ENCODE assay signal across 18 cellular contexts in the genomic region with DNA sequence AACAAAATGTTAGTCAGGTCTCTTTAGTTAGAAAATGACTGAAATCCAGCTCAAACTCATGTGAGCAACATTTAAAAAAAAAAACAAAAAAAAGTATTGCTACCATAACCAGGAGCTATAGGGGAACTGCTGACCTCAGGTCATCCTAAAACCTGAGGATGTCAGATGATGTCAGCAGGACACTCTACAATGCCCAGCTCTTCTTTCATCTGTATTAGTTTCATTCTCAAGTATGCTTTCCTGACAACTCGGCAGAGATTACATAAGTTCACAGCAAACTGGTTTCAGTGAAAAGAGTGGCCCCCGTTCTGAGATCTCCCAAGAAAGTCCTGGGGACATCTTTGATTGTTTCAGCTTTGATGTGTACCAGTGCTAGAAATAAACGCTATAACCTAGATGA. TPM values are rescaled to one million over a fixed set of nuclear protein-coding genes. Genes with fewer than 3 reads are reported as not detected.
DNase-seq lines count a peak whose midpoint lies in the region; ATAC-seq and TF ChIP-seq lines count a peak whose summit lies in the region.
"Had no signal": no experiment of that assay in that cellular context is flagged by ENCODE, and none has a peak within 500 bp of the region (broad histone marks: within the 10 kb centered on the region; RNA-seq: fewer than 3 reads in every experiment).

No MANE protein-coding gene starts in this region.

- H3K27me3 Mint-ChIP-seq in natural killer cell treated with Interleukin-12 subunit alpha and Interleukin-12 subunit beta and Interleukin-15 and Interleukin-18, amount 100 ng/mL, for 72 hours = no peaks in the 10 kb centered on the region
- H3K27me3 Mint-ChIP-seq in natural killer cell (ENCODE audit: low read depth in 2 of 2) = no peaks in the 10 kb centered on the region

- intact Hi-C loops in natural killer cell (cut with micrococcal nuclease) (loop anchor here (10.0 kb wide), 1 partner anchor 1330 kb away; a partner anchor contains a TSS), Panc1 (cut with micrococcal nuclease; ENCODE audit: unreplicated experiment) (no loop called here), right lobe of liver (cut with DNase I) (no loop called here), upper lobe of right lung (cut with DNase I) (no loop called here)

- no peak for ATAC-seq in natural killer cell treated with Interleukin-12 subunit alpha and Interleukin-12 subunit beta and Interleukin-15 and Interleukin-18, amount 100 ng/mL, for 72 hours
- ATAC-seq in natural killer cell = no peak
- ATAC-seq in Panc1 = no peak
- ATAC-seq in right lobe of liver = no peak
- no peak for ATAC-seq in upper lobe of right lung
- ATAC-seq in GM19324 (IDR thresholded peaks at IDR 0.05; ENCODE audit: low FRiP score, unreplicated experiment) = no peak
- ATAC-seq: HCT116 had no signal

- peak overlapping the region in 1 of 2 donors; percentile 45 for H3K27ac Mint-ChIP-seq in natural killer cell treated with Interleukin-12 subunit alpha and Interleukin-12 subunit beta and Interleukin-15 and Interleukin-18, amount 100 ng/mL, for 72 hours
- no peak overlapping the region for H3K27ac Mint-ChIP-seq in natural killer cell
- H3K27ac Mint-ChIP-seq: activated CD4-positive, alpha-beta T cell treated with anti-CD3 and anti-CD28 coated beads, Interleukin-2, amount 10 ng/mL, durations not matched to agents 7 days and 5 days had no signal

- H3K4me1 ChIP-seq in Panc1 (ENCODE audit: control insufficient read depth, insufficient read depth, low read length) = no peaks in the 10 kb centered on the region; the same call in 1 of the 2 replicates
- H3K4me1 ChIP-seq in right lobe of liver = no peaks in the 10 kb centered on the region
- peaks cover 3% of the 10 kb centered on the region for H3K4me1 ChIP-seq in upper lobe of right lung
- H3K4me1 ChIP-seq: sigmoid colon had no signal

- no peak overlapping the region for H3K4me3 ChIP-seq in Panc1 (ENCODE audit: low read depth in 2 of 2, low read length in 2 of 2)
- H3K4me3 ChIP-seq in right lobe of liver = no peak overlapping the region
- no peak overlapping the region for H3K4me3 ChIP-seq in upper lobe of right lung
- H3K4me3 ChIP-seq: sigmoid colon had no signal

- H3K27me3 ChIP-seq in Panc1 (ENCODE audit: control insufficient read depth, insufficient read depth, low read length) = no peaks in the 10 kb centered on the region
- no peaks in the 10 kb centered on the region for H3K27me3 ChIP-seq in right lobe of liver
- H3K27me3 ChIP-seq in upper lobe of right lung = no peaks in the 10 kb centered on the region
- H3K27me3 ChIP-seq: neutrophil, sigmoid colon had no signal

- peaks cover 11 to 13% of the 10 kb centered on the region in 2 donors for H3K4me1 Mint-ChIP-seq in natural killer cell treated with Interleukin-12 subunit alpha and Interleukin-12 subunit beta and Interleukin-15 and Interleukin-18, amount 100 ng/mL, for 72 hours (ENCODE audit: low read depth in 2 of 2)
- peaks cover 4 to 16% of the 10 kb centered on the region in 2 donors for H3K4me1 Mint-ChIP-seq in natural killer cell

- no peaks in the 10 kb centered on the region for H3K9me3 ChIP-seq in Panc1 (ENCODE audit: control insufficient read depth, insufficient read depth, low read depth, low read length)
- no peaks in the 10 kb centered on the region for H3K9me3 ChIP-seq in right lobe of liver
- no peaks in the 10 kb centered on the region for H3K9me3 ChIP-seq in upper lobe of right lung
- H3K9me3 ChIP-seq: neutrophil, sigmoid colon had no signal

- no peaks in the 10 kb centered on the region for H3K36me3 Mint-ChIP-seq in natural killer cell treated with Interleukin-12 subunit alpha and Interleukin-12 subunit beta and Interleukin-15 and Interleukin-18, amount 100 ng/mL, for 72 hours
- H3K36me3 Mint-ChIP-seq in natural killer cell = no peaks in the 10 kb centered on the region

- no peak for DNase-seq in natural killer cell treated with Interleukin-12 subunit alpha and Interleukin-12 subunit beta and Interleukin-15 and Interleukin-18, amount 100 ng/mL, for 72 hours (ENCODE audit: low spot score)
- DNase-seq in natural killer cell (no peak), Panc1 (ENCODE audit: low read depth, low spot score) (no peak), right lobe of liver (no peak), upper lobe of right lung (no peak), DMS 273 treated with DMSO at 0.1 percent for 48 hours (lab: John Stamatoyannopoulos, UW) (no peak)
- DNase-seq in stimulated activated CD4-positive, alpha-beta T cell treated with anti-CD3 and anti-CD28 coated beads, Interleukin-1b, Interleukin-23, amount 100 ng/mL, for 48 hours = no peak
- DNase-seq: activated CD4-positive, alpha-beta T cell treated with anti-CD3 and anti-CD28 coated beads, Interleukin-2, amount 10 ng/mL, durations not matched to agents 7 days and 5 days; aorta; DMS79; NCI-H1694 treated with DMSO at 0.1 percent for 48 hours; NCI-H774; SIG-M5; sigmoid colon; T1000 had no signal

- 25% methylated on average over 3 of the region's 3 CpGs for WGBS in right lobe of liver (ENCODE audit: insufficient coverage, low coverage, low lambda C conversion rate, missing lambda C conversion rate)

- POLR2A ChIA-PET in Panc1 (lab: Charles Lee) = interaction anchor here (0.5 to 0.7 kb wide), 3 partner anchors 29 to 1194 kb away, joined by 3 to 4 read pairs (median 3); no protein-coding TSS in a partner anchor

- no peak for TF ChIP-seq POLR2A in right lobe of liver (IDR thresholded peaks at IDR 0.05)

- H3K27ac ChIP-seq in Panc1 (ENCODE audit: low read length) = peak overlapping the region; percentile 44; the same call in 1 of the 2 replicates
- peak overlapping the region in 2 of 3 donors; percentile 12 to 59 for H3K27ac ChIP-seq in right lobe of liver
- peak overlapping the region; percentile 36 for H3K27ac ChIP-seq in upper lobe of right lung
- H3K27ac ChIP-seq: neutrophil, sigmoid colon had no signal

- no TSS peak for BruUV-seq in Panc1 (replicated peaks; lab: Mats Ljungman, UMichigan)

- H3K4me3 Mint-ChIP-seq in natural killer cell treated with Interleukin-12 subunit alpha and Interleukin-12 subunit beta and Interleukin-15 and Interleukin-18, amount 100 ng/mL, for 72 hours = peak overlapping the region; percentile 47
- no peak overlapping the region for H3K4me3 Mint-ChIP-seq in natural killer cell
- H3K4me3 Mint-ChIP-seq: activated CD4-positive, alpha-beta T cell treated with anti-CD3 and anti-CD28 coated beads, Interleukin-2, amount 10 ng/mL, durations not matched to agents 7 days and 5 days had no signal

- in situ Hi-C loops in Panc1 (cut with HindIII; ENCODE audit: low pct_unique_long_range_greater_than_20kb, low sequenced_read_pairs) = no loop called here

- CTCF ChIA-PET in Panc1 (lab: Charles Lee) = no interaction called here

- TF ChIP-seq CTCF in natural killer cell (IDR thresholded peaks at IDR 0.05) (no peak), Panc1 (IDR thresholded peaks at IDR 0.05) (no peak), right lobe of liver (IDR thresholded peaks at IDR 0.05) (no peak), upper lobe of right lung (IDR thresholded peaks at IDR 0.05) (no peak)

- H3K9me3 Mint-ChIP-seq in natural killer cell treated with Interleukin-12 subunit alpha and Interleukin-12 subunit beta and Interleukin-15 and Interleukin-18, amount 100 ng/mL, for 72 hours = no peaks in the 10 kb centered on the region
- H3K9me3 Mint-ChIP-seq in natural killer cell = no peaks in the 10 kb centered on the region
- H3K9me3 Mint-ChIP-seq: activated CD4-positive, alpha-beta T cell treated with anti-CD3 and anti-CD28 coated beads, Interleukin-2, amount 10 ng/mL, durations not matched to agents 7 days and 5 days had no signal

- H3K36me3 ChIP-seq in Panc1 (ENCODE audit: control insufficient read depth, insufficient read depth, low read length) (peaks cover 6% of the 10 kb centered on the region; the same call in 1 of the 2 replicates), right lobe of liver (no peaks in the 10 kb centered on the region), upper lobe of right lung (no peaks in the 10 kb centered on the region)
- H3K36me3 ChIP-seq: neutrophil, sigmoid colon had no signal

RNA-seq across cellular contexts. Expression of a gene that starts 4.2 kb away (rescaled TPM):
- total RNA-seq in natural killer cell treated with Interleukin-12 subunit alpha and Interleukin-12 subunit beta and Interleukin-15 and Interleukin-18, amount 100 ng/mL, for 72 hours = 10 to 100 TPM; 20.7 to 29.6 TPM
- total RNA-seq in natural killer cell (10 to 100 TPM; 40.5 to 43.4 (median 42.8) TPM), Panc1 (2021; ENCODE audit: unreplicated experiment) (15.4 TPM), right lobe of liver (10 to 100 TPM in 1 of 6 experiments, 1 to 10 TPM in 5; 4.9 to 10.3 (median 6.5) TPM), upper lobe of right lung (15.4 TPM)
- 5.5 TPM for polyA plus RNA-seq in Panc1 (2012; ENCODE audit: insufficient read length)

RNA-seq across cellular contexts. Expression of a gene that starts 7.4 kb away (rescaled TPM):
- 100 to 1,000 TPM in 1 of 2 donors, 10 to 100 TPM in 1; 91.2 to 158 TPM for total RNA-seq in natural killer cell treated with Interleukin-12 subunit alpha and Interleukin-12 subunit beta and Interleukin-15 and Interleukin-18, amount 100 ng/mL, for 72 hours
- 10 to 100 TPM; 28.0 to 33.8 (median 31.6) TPM for total RNA-seq in natural killer cell
- 94.2 TPM for total RNA-seq in Panc1 (2021; ENCODE audit: unreplicated experiment)
- 118 TPM for polyA plus RNA-seq in Panc1 (2012; ENCODE audit: insufficient read length)
- total RNA-seq in right lobe of liver = 10 to 100 TPM in 3 of 6 experiments, 1 to 10 TPM in 3; 3.5 to 16.3 (median 9.4) TPM
- 25.8 TPM for total RNA-seq in upper lobe of right lung
